Comparison of ENCODE assay signal across 21 cellular contexts in genomic region chr2:39220136-39220535, GRCh38. TPM values are rescaled to one million over a fixed set of nuclear protein-coding genes. Genes with fewer than 3 reads are reported as not detected.
DNase-seq lines count a peak whose midpoint lies in the region; ATAC-seq lines count a peak whose summit lies in the region.
"Had no signal": no experiment of that assay in that cellular context is flagged by ENCODE, and none has a peak within 500 bp of the region (broad histone marks: within the 10 kb centered on the region; RNA-seq: fewer than 3 reads in every experiment).

No MANE protein-coding gene starts in this region.

- H3K4me1 Mint-ChIP-seq in activated CD4-positive, alpha-beta T cell treated with anti-CD3 and anti-CD28 coated beads for 36 hours: peaks cover 40% of the 10 kb centered on the region
- peaks cover 43% of the 10 kb centered on the region for H3K4me1 Mint-ChIP-seq in activated naive CD8-positive, alpha-beta T cell (ENCODE audit: low read depth)
- H3K4me1 Mint-ChIP-seq in activated naive CD8-positive, alpha-beta T cell treated with anti-CD3 and anti-CD28 coated beads, Interleukin-2, amount 50 U/mL, for 24 hours: peaks cover 51% of the 10 kb centered on the region
- H3K4me1 Mint-ChIP-seq in T-cell: peaks cover 35 to 54% (median 42%) of the 10 kb centered on the region in 3 donors
- peaks cover 60% of the 10 kb centered on the region for H3K4me1 Mint-ChIP-seq in activated naive CD8-positive, alpha-beta T cell treated with anti-CD3 and anti-CD28 coated beads, Interleukin-2, amount 10 ng/mL, durations not matched to agents 7 days and 5 days

- peaks cover 2% of the 10 kb centered on the region for H3K27me3 Mint-ChIP-seq in activated CD4-positive, alpha-beta T cell treated with anti-CD3 and anti-CD28 coated beads for 36 hours
- H3K27me3 Mint-ChIP-seq in activated naive CD8-positive, alpha-beta T cell: no peaks in the 10 kb centered on the region
- H3K27me3 Mint-ChIP-seq in activated naive CD8-positive, alpha-beta T cell treated with anti-CD3 and anti-CD28 coated beads, Interleukin-2, amount 50 U/mL, for 24 hours: no peaks in the 10 kb centered on the region
- H3K27me3 Mint-ChIP-seq in T-cell: no peaks in the 10 kb centered on the region
- no peaks in the 10 kb centered on the region for H3K27me3 Mint-ChIP-seq in activated naive CD8-positive, alpha-beta T cell treated with anti-CD3 and anti-CD28 coated beads, Interleukin-2, amount 10 ng/mL, durations not matched to agents 7 days and 5 days

- CTCF ChIA-PET in activated CD4-positive, alpha-beta T cell treated with anti-CD3 and anti-CD28 coated beads for 36 hours (lab: Charles Lee): no interaction called here
- CTCF ChIA-PET in T-cell (lab: Charles Lee): no interaction called here

- no peaks in the 10 kb centered on the region for H3K36me3 Mint-ChIP-seq in activated CD4-positive, alpha-beta T cell treated with anti-CD3 and anti-CD28 coated beads for 36 hours (ENCODE audit: low read depth)
- no peaks in the 10 kb centered on the region for H3K36me3 Mint-ChIP-seq in activated naive CD8-positive, alpha-beta T cell
- H3K36me3 Mint-ChIP-seq in activated naive CD8-positive, alpha-beta T cell treated with anti-CD3 and anti-CD28 coated beads, Interleukin-2, amount 50 U/mL, for 24 hours (ENCODE audit: low read depth): no peaks in the 10 kb centered on the region
- H3K36me3 Mint-ChIP-seq in T-cell: peaks cover 3% of the 10 kb centered on the region
- peaks cover 27% of the 10 kb centered on the region for H3K36me3 Mint-ChIP-seq in activated naive CD8-positive, alpha-beta T cell treated with anti-CD3 and anti-CD28 coated beads, Interleukin-2, amount 10 ng/mL, durations not matched to agents 7 days and 5 days

- H3K27ac Mint-ChIP-seq in activated CD4-positive, alpha-beta T cell treated with anti-CD3 and anti-CD28 coated beads for 36 hours: peak overlapping the region; percentile 10
- H3K27ac Mint-ChIP-seq in activated naive CD8-positive, alpha-beta T cell: peak overlapping the region; percentile 69
- no peak overlapping the region for H3K27ac Mint-ChIP-seq in activated naive CD8-positive, alpha-beta T cell treated with anti-CD3 and anti-CD28 coated beads, Interleukin-2, amount 50 U/mL, for 24 hours
- peak overlapping the region; percentile 78 to 85 for H3K27ac Mint-ChIP-seq in T-cell
- H3K27ac Mint-ChIP-seq in activated naive CD8-positive, alpha-beta T cell treated with anti-CD3 and anti-CD28 coated beads, Interleukin-2, amount 10 ng/mL, durations not matched to agents 7 days and 5 days: peak overlapping the region; percentile 84
- H3K27ac Mint-ChIP-seq: HFFc6 had no signal

- no peaks in the 10 kb centered on the region for H3K9me3 Mint-ChIP-seq in activated CD4-positive, alpha-beta T cell treated with anti-CD3 and anti-CD28 coated beads for 36 hours (ENCODE audit: low read depth)
- H3K9me3 Mint-ChIP-seq in activated naive CD8-positive, alpha-beta T cell (ENCODE audit: low read depth): no peaks in the 10 kb centered on the region
- no peaks in the 10 kb centered on the region for H3K9me3 Mint-ChIP-seq in activated naive CD8-positive, alpha-beta T cell treated with anti-CD3 and anti-CD28 coated beads, Interleukin-2, amount 50 U/mL, for 24 hours
- H3K9me3 Mint-ChIP-seq in T-cell: no peaks in the 10 kb centered on the region
- peaks cover 7% of the 10 kb centered on the region for H3K9me3 Mint-ChIP-seq in activated naive CD8-positive, alpha-beta T cell treated with anti-CD3 and anti-CD28 coated beads, Interleukin-2, amount 10 ng/mL, durations not matched to agents 7 days and 5 days
- H3K9me3 Mint-ChIP-seq: HFFc6 had no signal

- DNase-seq in activated CD4-positive, alpha-beta T cell treated with anti-CD3 and anti-CD28 coated beads for 36 hours: no peak
- no peak for DNase-seq in activated CD4-positive, alpha-beta T cell treated with anti-CD3 and anti-CD28 coated beads for 1 hour
- DNase-seq in activated naive CD8-positive, alpha-beta T cell treated with anti-CD3 and anti-CD28 coated beads, Interleukin-2, amount 50 U/mL, for 24 hours: no peak
- DNase-seq in T-cell (no peak), amygdala (lab: John Stamatoyannopoulos, UW) (no peak), AG20443 (ENCODE audit: low spot score) (no peak)
- no peak for DNase-seq in activated naive CD8-positive, alpha-beta T cell treated with anti-CD3 and anti-CD28 coated beads, Interleukin-2, amount 10 ng/mL, durations not matched to agents 7 days and 5 days
- DNase-seq: COR-L47, DMS79, H7, HFFc6, NCI-H1105, NCI-H146, NCI-H2029, NCI-H226, NCI-H510A treated with DMSO at 0.1 percent for 48 hours, NCI-H748 treated with DMSO at 0.1 percent for 48 hours, SHP77 treated with DMSO at 0.1 percent for 48 hours had no signal

- no peak overlapping the region for H3K4me3 Mint-ChIP-seq in activated CD4-positive, alpha-beta T cell treated with anti-CD3 and anti-CD28 coated beads for 36 hours
- no peak overlapping the region for H3K4me3 Mint-ChIP-seq in activated naive CD8-positive, alpha-beta T cell
- H3K4me3 Mint-ChIP-seq in activated naive CD8-positive, alpha-beta T cell treated with anti-CD3 and anti-CD28 coated beads, Interleukin-2, amount 50 U/mL, for 24 hours: no peak overlapping the region
- no peak overlapping the region for H3K4me3 Mint-ChIP-seq in T-cell
- H3K4me3 Mint-ChIP-seq in activated naive CD8-positive, alpha-beta T cell treated with anti-CD3 and anti-CD28 coated beads, Interleukin-2, amount 10 ng/mL, durations not matched to agents 7 days and 5 days: peak overlapping the region; percentile 49
- H3K4me3 Mint-ChIP-seq: HFFc6 had no signal

- intact Hi-C loops in activated CD4-positive, alpha-beta T cell treated with anti-CD3 and anti-CD28 coated beads for 36 hours (cut with DNase I, micrococcal nuclease): loop anchor here in 1 of 2 experiments (10.0 kb wide), 1 partner anchor 465 kb away; the partner anchor contains the start of gene SRSF7

- no peak for ATAC-seq in activated CD4-positive, alpha-beta T cell treated with anti-CD3 and anti-CD28 coated beads for 36 hours
- no peak for ATAC-seq in activated naive CD8-positive, alpha-beta T cell treated with anti-CD3 and anti-CD28 coated beads, Interleukin-2, amount 50 U/mL, for 24 hours
- no peak for ATAC-seq in T-cell (replicated peaks in 1 of 4)
- no peak for ATAC-seq in activated naive CD8-positive, alpha-beta T cell treated with anti-CD3 and anti-CD28 coated beads, Interleukin-2, amount 10 ng/mL, durations not matched to agents 7 days and 5 days (ENCODE audit: low read depth)

- POLR2A ChIA-PET in activated CD4-positive, alpha-beta T cell treated with anti-CD3 and anti-CD28 coated beads for 36 hours (lab: Charles Lee): no interaction called here
- POLR2A ChIA-PET in T-cell (lab: Charles Lee): no interaction called here
- POLR2A ChIA-PET in activated naive CD8-positive, alpha-beta T cell treated with anti-CD3 and anti-CD28 coated beads, Interleukin-2, amount 10 ng/mL, durations not matched to agents 7 days and 5 days (lab: Charles Lee): interaction anchor here (5.2 to 6.1 kb wide), 2 partner anchors 93 to 100 kb away, joined by 94 to 119 read pairs; partner anchors contain the start of gene SOS1

RNA-seq across cellular contexts. Expression of gene CDKL4, which starts 23.6 kb away (rescaled TPM):
- under 1 TPM in 1 of 2 experiments, not detected in 1; 0.16 TPM for total RNA-seq in activated CD4-positive, alpha-beta T cell treated with anti-CD3 and anti-CD28 coated beads for 36 hours
- total RNA-seq in T-cell: under 1 TPM in 3 of 5 donors, not detected in 2; 0.32 to 0.66 (median 0.39) TPM
- total RNA-seq in activated naive CD8-positive, alpha-beta T cell treated with anti-CD3 and anti-CD28 coated beads, Interleukin-2, amount 10 ng/mL, durations not matched to agents 7 days and 5 days: 1 to 10 TPM in 1 of 2 experiments, under 1 TPM in 1; 0.50 to 1.2 TPM
- total RNA-seq: A172, H7, HT-29 had no signal
